18 cellular contexts compared by ENCODE assay signal in genomic region chr4:169207436-169208089, GRCh38.
"Had no signal": no experiment of that assay in that cellular context is flagged by ENCODE, and none has a peak within 500 bp of the region (broad histone marks: within the 10 kb centered on the region; RNA-seq: fewer than 3 reads in every experiment).

No MANE protein-coding gene starts in this region.

- H3K4me3 Mint-ChIP-seq: activated CD4-positive, alpha-beta memory T cell treated with anti-CD3 and anti-CD28 coated beads, Interleukin-2, amount 10 ng/mL, durations not matched to agents 7 days and 5 days; activated T-cell treated with anti-CD3 and anti-CD28 coated beads, Interleukin-2, amount 50 U/mL, for 4 hours; nephron; T-cell had no signal

- H3K27me3 ChIP-seq: breast epithelium, hepatocyte, pancreas, tibial artery, uterus had no signal

- H3K4me2 ChIP-seq: hepatocyte, SK-N-SH had no signal

- H3K9ac ChIP-seq: SK-N-SH had no signal

- H3K27ac Mint-ChIP-seq: activated CD4-positive, alpha-beta memory T cell treated with anti-CD3 and anti-CD28 coated beads, Interleukin-2, amount 10 ng/mL, durations not matched to agents 7 days and 5 days; T-cell had no signal

- H3K27me3 Mint-ChIP-seq: activated CD4-positive, alpha-beta memory T cell treated with anti-CD3 and anti-CD28 coated beads, Interleukin-2, amount 10 ng/mL, durations not matched to agents 7 days and 5 days had no signal

- FAIRE-seq: pancreas had no signal

- DNase-seq: activated CD4-positive, alpha-beta memory T cell treated with anti-CD3 and anti-CD28 coated beads, Interleukin-2, amount 10 ng/mL, durations not matched to agents 7 days and 5 days; activated effector memory CD4-positive, alpha-beta T cell treated with Interleukin-2 at 50 U/mL for 16 hours; activated naive CD4-positive, alpha-beta T cell treated with anti-CD3 and anti-CD28 coated beads, Interleukin-2, amount 50 U/mL, for 16 hours; activated T-cell treated with anti-CD3 and anti-CD28 coated beads, Interleukin-2, amount 50 U/mL, for 4 hours; amniotic stem cell; dermis blood vessel endothelial cell; mesendoderm; pancreas; SK-N-SH; stimulated activated CD4-positive, alpha-beta T cell treated with anti-CD3 and anti-CD28 coated beads, Interleukin-12 subunit alpha, Interleukin-12 subunit beta, amount 100 ng/mL, for 4 hours; stimulated activated CD4-positive, alpha-beta T cell treated with anti-CD3 and anti-CD28 coated beads, Interleukin-2, amount 100 ng/mL, for 24 hours; T-cell; T1000; tibial artery; uterus had no signal

- H3K36me3 Mint-ChIP-seq: T-cell had no signal

- H2AFZ ChIP-seq: hepatocyte had no signal

- H3K4me3 ChIP-seq: breast epithelium, hepatocyte, pancreas, tibial artery, uterus had no signal

- H3K4me1 ChIP-seq: breast epithelium had no signal

- H3K36me3 ChIP-seq: breast epithelium, pancreas, tibial artery, uterus had no signal

- H3K4me1 Mint-ChIP-seq: activated CD4-positive, alpha-beta memory T cell treated with anti-CD3 and anti-CD28 coated beads, Interleukin-2, amount 10 ng/mL, durations not matched to agents 7 days and 5 days had no signal

- H3K27ac ChIP-seq: breast epithelium, hepatocyte, pancreas, tibial artery, uterus had no signal

- ATAC-seq: activated T-cell treated with anti-CD3 and anti-CD28 coated beads, Interleukin-2, amount 50 U/mL, for 4 hours; pancreas; T-cell had no signal

- H3K9me3 ChIP-seq: breast epithelium, pancreas, SK-N-SH, tibial artery, uterus had no signal

- H3K9me3 Mint-ChIP-seq: activated CD4-positive, alpha-beta memory T cell treated with anti-CD3 and anti-CD28 coated beads, Interleukin-2, amount 10 ng/mL, durations not matched to agents 7 days and 5 days; activated T-cell treated with anti-CD3 and anti-CD28 coated beads, Interleukin-2, amount 50 U/mL, for 4 hours; nephron; T-cell had no signal
